21 cellular contexts compared by ENCODE assay signal in genomic region chr22:26847816-26848215, GRCh38.
A peak's percentile ranks its signal among the peaks of the same experiment; 100 is the strongest.
DNase-seq lines count a peak whose midpoint lies in the region; ATAC-seq and TF ChIP-seq lines count a peak whose summit lies in the region.
"Had no signal": no experiment of that assay in that cellular context is flagged by ENCODE, and none has a peak within 500 bp of the region (broad histone marks: within the 10 kb centered on the region; RNA-seq: fewer than 3 reads in every experiment).

No MANE protein-coding gene starts in this region.

- H3K9me3 Mint-ChIP-seq in Calu3 (ENCODE audit: low read depth, unreplicated experiment), result no peaks in the 10 kb centered on the region
- no peaks in the 10 kb centered on the region for H3K9me3 Mint-ChIP-seq in osteocyte (ENCODE audit: unreplicated experiment)
- no peaks in the 10 kb centered on the region for H3K9me3 Mint-ChIP-seq in activated CD4-positive, alpha-beta T cell treated with anti-CD3 and anti-CD28 coated beads for 36 hours (ENCODE audit: low read depth)
- H3K9me3 Mint-ChIP-seq: CD4-positive, alpha-beta T cell; CD8-positive, alpha-beta memory T cell had no signal

- H3K4me3 Mint-ChIP-seq in Calu3 (ENCODE audit: low read depth, unreplicated experiment) (no peak overlapping the region), osteocyte (ENCODE audit: unreplicated experiment) (no peak overlapping the region)
- no peak overlapping the region for H3K4me3 Mint-ChIP-seq in activated CD4-positive, alpha-beta T cell treated with anti-CD3 and anti-CD28 coated beads for 36 hours
- H3K4me3 Mint-ChIP-seq: CD14-positive monocyte; CD4-positive, alpha-beta T cell; CD8-positive, alpha-beta memory T cell had no signal

- DNase-seq in Calu3 (no peak), coronary artery (ENCODE audit: low spot score) (peak; percentile 46), esophagus muscularis mucosa (ENCODE audit: extremely low spot score) (peak; percentile 81), osteocyte (ENCODE audit: extremely low spot score, unreplicated experiment) (peak; percentile 48), left ventricle myocardium inferior (no peak), superior temporal gyrus (ENCODE audit: extremely low spot score) (no peak)
- DNase-seq in activated CD4-positive, alpha-beta T cell treated with anti-CD3 and anti-CD28 coated beads for 36 hours, result no peak
- DNase-seq: 8988T; AML-193; BE2C; CD4-positive, alpha-beta T cell; CD8-positive, alpha-beta memory T cell; DMS79 treated with DMSO at 0.1 percent for 48 hours; GF-D8; GOT3; H7; HCEC 1CT had no signal

- H3K36me3 ChIP-seq in esophagus muscularis mucosa (no peaks in the 10 kb centered on the region), left ventricle myocardium inferior (no peaks in the 10 kb centered on the region)
- H3K36me3 ChIP-seq: BE2C; BLaER1 treated with 17β-estradiol and CSF1 and Interleukin-3, amounts not matched to agents 10 nM and 100 nM had no signal

- H3K27ac ChIP-seq in coronary artery (no peak overlapping the region), esophagus muscularis mucosa (replicated peaks in 1 of 4) (no peak overlapping the region), left ventricle myocardium inferior (replicated peaks) (no peak overlapping the region)
- H3K27ac ChIP-seq: A549; BLaER1 treated with 17β-estradiol and CSF1 and Interleukin-3, amounts not matched to agents 10 nM and 100 nM had no signal

- no peak overlapping the region for H3K4me3 ChIP-seq in coronary artery
- no peak overlapping the region for H3K4me3 ChIP-seq in esophagus muscularis mucosa
- H3K4me3 ChIP-seq in left ventricle myocardium inferior, result no peak overlapping the region
- H3K4me3 ChIP-seq: A549; BLaER1 treated with 17β-estradiol and CSF1 and Interleukin-3, amounts not matched to agents 10 nM and 100 nM had no signal

- H3K27me3 ChIP-seq in esophagus muscularis mucosa (no peaks in the 10 kb centered on the region), left ventricle myocardium inferior (ENCODE audit: low read depth) (peaks cover 6% of the 10 kb centered on the region)
- H3K27me3 ChIP-seq: BE2C; BLaER1 treated with 17β-estradiol and CSF1 and Interleukin-3, amounts not matched to agents 10 nM and 100 nM had no signal

- ATAC-seq in esophagus mucosa, result no peak
- ATAC-seq in activated CD4-positive, alpha-beta T cell treated with anti-CD3 and anti-CD28 coated beads for 36 hours, result no peak
- ATAC-seq: A549 had no signal

- intact Hi-C loops in Calu3 (cut with micrococcal nuclease; ENCODE audit: unreplicated experiment) (loop anchor here (5.0 kb wide), 1 partner anchor 484 kb away; no protein-coding TSS in a partner anchor), esophagus muscularis mucosa (cut with DNase I) (no loop called here), left ventricle myocardium inferior (cut with micrococcal nuclease) (no loop called here)
- intact Hi-C loops in activated CD4-positive, alpha-beta T cell treated with anti-CD3 and anti-CD28 coated beads for 36 hours (cut with DNase I, micrococcal nuclease), result no loop called here

- CTCF ChIA-PET in Calu3 (lab: Charles Lee), result no interaction called here
- CTCF ChIA-PET in activated CD4-positive, alpha-beta T cell treated with anti-CD3 and anti-CD28 coated beads for 36 hours (lab: Charles Lee), result interaction anchor here (1.4 kb wide), 1 partner anchor 16 kb away, joined by 4 read pairs; no protein-coding TSS in a partner anchor

- H3K27ac Mint-ChIP-seq in Calu3 (ENCODE audit: unreplicated experiment) (peak overlapping the region; percentile 60), osteocyte (ENCODE audit: unreplicated experiment) (peak overlapping the region; percentile 82)
- H3K27ac Mint-ChIP-seq in activated CD4-positive, alpha-beta T cell treated with anti-CD3 and anti-CD28 coated beads for 36 hours, result no peak overlapping the region
- H3K27ac Mint-ChIP-seq: CD14-positive monocyte; CD4-positive, alpha-beta T cell; CD8-positive, alpha-beta memory T cell had no signal

- H3K36me3 Mint-ChIP-seq in Calu3 (ENCODE audit: insufficient read depth, unreplicated experiment), result no peaks in the 10 kb centered on the region
- H3K36me3 Mint-ChIP-seq in osteocyte (ENCODE audit: unreplicated experiment), result peaks cover 1% of the 10 kb centered on the region
- no peaks in the 10 kb centered on the region for H3K36me3 Mint-ChIP-seq in activated CD4-positive, alpha-beta T cell treated with anti-CD3 and anti-CD28 coated beads for 36 hours (ENCODE audit: low read depth)
- H3K36me3 Mint-ChIP-seq: CD14-positive monocyte had no signal

- H3K9me3 ChIP-seq in esophagus muscularis mucosa (no peaks in the 10 kb centered on the region), left ventricle myocardium inferior (replicated peaks) (no peaks in the 10 kb centered on the region)
- H3K9me3 ChIP-seq: A549; BE2C; BLaER1 treated with 17β-estradiol and CSF1 and Interleukin-3, amounts not matched to agents 10 nM and 100 nM had no signal

- no peak for TF ChIP-seq POLR2A in esophagus muscularis mucosa (IDR thresholded peaks at IDR 0.05; ENCODE audit: low read depth)

- POLR2A ChIA-PET in activated CD4-positive, alpha-beta T cell treated with anti-CD3 and anti-CD28 coated beads for 36 hours (lab: Charles Lee), result no interaction called here

- BruUV-seq in Calu3 (replicated peaks; lab: Mats Ljungman, UMichigan), result no TSS peak

- H3K4me1 Mint-ChIP-seq in Calu3 (ENCODE audit: low read depth, unreplicated experiment), result peaks cover 72% of the 10 kb centered on the region
- peaks cover 25% of the 10 kb centered on the region for H3K4me1 Mint-ChIP-seq in osteocyte (ENCODE audit: unreplicated experiment)
- H3K4me1 Mint-ChIP-seq in activated CD4-positive, alpha-beta T cell treated with anti-CD3 and anti-CD28 coated beads for 36 hours, result no peaks in the 10 kb centered on the region
- H3K4me1 Mint-ChIP-seq: CD8-positive, alpha-beta memory T cell had no signal

- no peak for TF ChIP-seq EP300 in esophagus muscularis mucosa (IDR thresholded peaks at IDR 0.05)

- TF ChIP-seq CTCF in Calu3 (IDR thresholded peaks at IDR 0.05; ENCODE audit: unreplicated experiment) (no peak), coronary artery (IDR thresholded peaks at IDR 0.05) (no peak), esophagus muscularis mucosa (IDR thresholded peaks at IDR 0.05) (no peak), osteocyte (IDR thresholded peaks at IDR 0.05) (no peak), left ventricle myocardium inferior (IDR thresholded peaks at IDR 0.05; ENCODE audit: borderline replicate concordance) (no peak)

- peaks cover 0 to 7% (median 2%) of the 10 kb centered on the region in 4 donors for H3K4me1 ChIP-seq in esophagus muscularis mucosa
- H3K4me1 ChIP-seq in left ventricle myocardium inferior, result no peaks in the 10 kb centered on the region
- H3K4me1 ChIP-seq: A549, BE2C had no signal

- WGBS in esophagus muscularis mucosa, result 78% methylated on average over 2 of the region's 2 CpGs

- H3K27me3 Mint-ChIP-seq in Calu3 (ENCODE audit: unreplicated experiment) (peaks cover 26% of the 10 kb centered on the region), osteocyte (ENCODE audit: unreplicated experiment) (no peaks in the 10 kb centered on the region)
- H3K27me3 Mint-ChIP-seq in activated CD4-positive, alpha-beta T cell treated with anti-CD3 and anti-CD28 coated beads for 36 hours, result no peaks in the 10 kb centered on the region
- H3K27me3 Mint-ChIP-seq: CD4-positive, alpha-beta T cell; CD8-positive, alpha-beta memory T cell had no signal

Comparison
In these comparisons a context has a peak if more than half of its experiments do, and no peak if none do; other contexts are left out.
1. DNase-seq: peak in coronary artery (single experiment), esophagus muscularis mucosa (single experiment) and osteocyte (single experiment); none in Calu3 (single experiment), left ventricle myocardium inferior (single experiment), superior temporal gyrus (single experiment) and activated CD4-positive, alpha-beta T cell treated with anti-CD3 and anti-CD28 coated beads for 36 hours (single experiment).